Comparison of ENCODE assay signal across 13 cellular contexts in genomic region chr18:36188912-36189311, GRCh38. TPM values are rescaled to one million over a fixed set of nuclear protein-coding genes. Genes with fewer than 3 reads are reported as not detected.
DNase-seq lines count a peak whose midpoint lies in the region; ATAC-seq and TF ChIP-seq lines count a peak whose summit lies in the region.
"Had no signal": no experiment of that assay in that cellular context is flagged by ENCODE, and none has a peak within 500 bp of the region (broad histone marks: within the 10 kb centered on the region; RNA-seq: fewer than 3 reads in every experiment).

No MANE protein-coding gene starts in this region.

- no peak for TF ChIP-seq CTCF in AG09309 (IDR thresholded peaks at IDR 0.05; ENCODE audit: control insufficient read depth, insufficient read depth, low read depth, low read length, missing control alignments)
- peak; percentile 9 for TF ChIP-seq CTCF in GM06990 (IDR thresholded peaks at IDR 0.05; ENCODE audit: insufficient read depth, low read length, poor library complexity, severe bottlenecking)
- TF ChIP-seq CTCF in ovary (IDR thresholded peaks at IDR 0.05), result no peak

- H3K9me3 Mint-ChIP-seq in activated T-helper 1 cell treated with anti-CD3 and anti-CD28 coated beads, Interleukin-12 subunit alpha, Interleukin-12 subunit beta, Interleukin-2, Interleukin-4 antibody, amounts not matched to agents 30 ng/mL and 10 ng/mL and 1 ng/mL, durations not matched to agents 14 hours and 24 hours and 36 hours, result no peaks in the 10 kb centered on the region

- H3K27ac Mint-ChIP-seq in activated T-helper 1 cell treated with anti-CD3 and anti-CD28 coated beads, Interleukin-12 subunit alpha, Interleukin-12 subunit beta, Interleukin-2, Interleukin-4 antibody, amounts not matched to agents 30 ng/mL and 10 ng/mL and 1 ng/mL, durations not matched to agents 14 hours and 24 hours and 36 hours, result no peak overlapping the region

- H3K36me3 Mint-ChIP-seq in activated T-helper 1 cell treated with anti-CD3 and anti-CD28 coated beads, Interleukin-12 subunit alpha, Interleukin-12 subunit beta, Interleukin-2, Interleukin-4 antibody, amounts not matched to agents 30 ng/mL and 10 ng/mL and 1 ng/mL, durations not matched to agents 14 hours and 24 hours and 36 hours (ENCODE audit: low read depth), result peaks cover 1% of the 10 kb centered on the region

- H3K4me3 Mint-ChIP-seq in activated T-helper 1 cell treated with anti-CD3 and anti-CD28 coated beads, Interleukin-12 subunit alpha, Interleukin-12 subunit beta, Interleukin-2, Interleukin-4 antibody, amounts not matched to agents 30 ng/mL and 10 ng/mL and 1 ng/mL, durations not matched to agents 14 hours and 24 hours and 36 hours, result peak overlapping the region; percentile 60

- no peaks in the 10 kb centered on the region for H3K9me3 ChIP-seq in ovary
- H3K9me3 ChIP-seq: heart right ventricle, mucosa of descending colon, SJSA1 had no signal

- peaks cover 7% of the 10 kb centered on the region for H3K4me1 Mint-ChIP-seq in activated T-helper 1 cell treated with anti-CD3 and anti-CD28 coated beads, Interleukin-12 subunit alpha, Interleukin-12 subunit beta, Interleukin-2, Interleukin-4 antibody, amounts not matched to agents 30 ng/mL and 10 ng/mL and 1 ng/mL, durations not matched to agents 14 hours and 24 hours and 36 hours (ENCODE audit: low read depth)

- no peaks in the 10 kb centered on the region for H3K27me3 ChIP-seq in GM06990 (replicated peaks; ENCODE audit: control insufficient read depth, insufficient read depth, low read length)
- no peaks in the 10 kb centered on the region for H3K27me3 ChIP-seq in ovary
- H3K27me3 ChIP-seq: SJSA1 had no signal

- 59 to 67% (median 61%) methylated on average over 4 of the region's 4 CpGs for WGBS in ovary, 3 donors

- DNase-seq in AG09309 (ENCODE audit: low read depth), result no peak
- no peak for DNase-seq in GM06990 (ENCODE audit: extremely low read depth, insufficient read length)
- DNase-seq in activated T-helper 1 cell treated with anti-CD3 and anti-CD28 coated beads, Interleukin-12 subunit alpha, Interleukin-12 subunit beta, Interleukin-2, Interleukin-4 antibody, amounts not matched to agents 30 ng/mL and 10 ng/mL and 1 ng/mL, durations not matched to agents 14 hours and 24 hours and 36 hours (ENCODE audit: low spot score), result no peak
- peak; percentile 34 for DNase-seq in left lobe of liver (ENCODE audit: low spot score)
- no peak for DNase-seq in ovary
- no peak for DNase-seq in middle frontal gyrus (ENCODE audit: extremely low spot score, low spot score)
- DNase-seq in AG08396 (ENCODE audit: low spot score), result no peak
- DNase-seq: activated CD4-positive, CD25-positive, alpha-beta regulatory T cell treated with anti-CD3 and anti-CD28 coated beads, Interleukin-2, amount 50 U/mL, for 72 hours; effector memory CD4-positive, alpha-beta T cell; heart right ventricle had no signal

- peaks cover 14% of the 10 kb centered on the region for H3K4me1 ChIP-seq in ovary (ENCODE audit: insufficient read depth)

- peak overlapping the region; percentile 92 for H3K4me3 ChIP-seq in AG09309 (ENCODE audit: control insufficient read depth, low read depth, low read length)
- H3K4me3 ChIP-seq in GM06990 (replicated peaks; ENCODE audit: low read depth, low read length), result peak overlapping the region; percentile 65
- no peak overlapping the region for H3K4me3 ChIP-seq in ovary
- H3K4me3 ChIP-seq: mucosa of descending colon, SJSA1 had no signal

- peaks cover 23% of the 10 kb centered on the region for H3K27me3 Mint-ChIP-seq in activated T-helper 1 cell treated with anti-CD3 and anti-CD28 coated beads, Interleukin-12 subunit alpha, Interleukin-12 subunit beta, Interleukin-2, Interleukin-4 antibody, amounts not matched to agents 30 ng/mL and 10 ng/mL and 1 ng/mL, durations not matched to agents 14 hours and 24 hours and 36 hours (ENCODE audit: insufficient read depth)

- peak overlapping the region in 1 of 2 donors; percentile 82 for H3K27ac ChIP-seq in ovary
- H3K27ac ChIP-seq: heart right ventricle, SJSA1 had no signal

- intact Hi-C loops in activated T-helper 1 cell treated with anti-CD3 and anti-CD28 coated beads, Interleukin-12 subunit alpha, Interleukin-12 subunit beta, Interleukin-2, Interleukin-4 antibody, amounts not matched to agents 30 ng/mL and 10 ng/mL and 1 ng/mL, durations not matched to agents 14 hours and 24 hours and 36 hours (cut with micrococcal nuclease), result loop anchor here (5.0 kb wide), 2 partner anchors 93 to 172 kb away; no protein-coding TSS in a partner anchor
- intact Hi-C loops in ovary (cut with DNase I), result loop anchor here in 2 of 4 donors (5.0 kb wide), 3 partner anchors 37 to 62 kb away; partner anchors contain the start of genes ELP2 (in 1 of the 2) and SLC39A6 (in 1 of the 2)

- ATAC-seq in left lobe of liver, result no peak
- ATAC-seq in GM18907 (IDR thresholded peaks at IDR 0.05; ENCODE audit: unreplicated experiment), result no peak

- TF ChIP-seq POLR2A in ovary (IDR thresholded peaks at IDR 0.05), result no peak

- no peaks in the 10 kb centered on the region for H3K36me3 ChIP-seq in GM06990 (ENCODE audit: control insufficient read depth, insufficient read depth, low read length)
- H3K36me3 ChIP-seq in ovary, result no peaks in the 10 kb centered on the region
- H3K36me3 ChIP-seq: heart right ventricle, SJSA1 had no signal

- no peak for TF ChIP-seq EP300 in ovary (IDR thresholded peaks at IDR 0.05)

RNA-seq across cellular contexts. Expression of gene MOCOS, which starts 1.6 kb away (rescaled TPM):
- 0.17 and 0.47 TPM in 2 replicates for total RNA-seq in activated T-helper 1 cell treated with anti-CD3 and anti-CD28 coated beads, Interleukin-12 subunit alpha, Interleukin-12 subunit beta, Interleukin-2, Interleukin-4 antibody, amounts not matched to agents 30 ng/mL and 10 ng/mL and 1 ng/mL, durations not matched to agents 14 hours and 24 hours and 36 hours
- total RNA-seq in left lobe of liver (27.4 TPM), ovary (10 to 100 TPM in 4 of 7 donors, 1 to 10 TPM in 3; 5.4 to 35.5 (median 12.6) TPM)
- 1 to 10 TPM; 6.8 to 7.7 TPM for polyA plus RNA-seq in ovary

RNA-seq across cellular contexts. Expression of gene ELP2, which starts 59.2 kb away (rescaled TPM):
- total RNA-seq in activated T-helper 1 cell treated with anti-CD3 and anti-CD28 coated beads, Interleukin-12 subunit alpha, Interleukin-12 subunit beta, Interleukin-2, Interleukin-4 antibody, amounts not matched to agents 30 ng/mL and 10 ng/mL and 1 ng/mL, durations not matched to agents 14 hours and 24 hours and 36 hours, result 97.1 and 104 TPM in 2 replicates
- total RNA-seq in left lobe of liver (52.1 TPM), ovary (100 to 1,000 TPM in 6 of 7 donors, 10 to 100 TPM in 1; 63.6 to 144 (median 111) TPM)
- polyA plus RNA-seq in ovary, result 10 to 100 TPM; 70.9 to 91.7 TPM

RNA-seq across cellular contexts. Expression of gene SLC39A6, which starts 59.8 kb away (rescaled TPM):
- total RNA-seq in activated T-helper 1 cell treated with anti-CD3 and anti-CD28 coated beads, Interleukin-12 subunit alpha, Interleukin-12 subunit beta, Interleukin-2, Interleukin-4 antibody, amounts not matched to agents 30 ng/mL and 10 ng/mL and 1 ng/mL, durations not matched to agents 14 hours and 24 hours and 36 hours, result 53.5 and 54.4 TPM in 2 replicates
- total RNA-seq in left lobe of liver, result 6.6 TPM
- 10 to 100 TPM; 51.4 to 96.5 (median 57.2) TPM for total RNA-seq in ovary
- 10 to 100 TPM; 39.7 to 44.9 TPM for polyA plus RNA-seq in ovary
